ENCODE assay signal across 14 cellular contexts in genomic region chr3:151112731-151113130, GRCh38. TPM values are rescaled to one million over a fixed set of nuclear protein-coding genes. Genes with fewer than 3 reads are reported as not detected.
DNase-seq lines count a peak whose midpoint lies in the region; ATAC-seq and TF ChIP-seq lines count a peak whose summit lies in the region.
"Had no signal": no experiment of that assay in that cellular context is flagged by ENCODE, and none has a peak within 500 bp of the region (broad histone marks: within the 10 kb centered on the region; RNA-seq: fewer than 3 reads in every experiment).

No MANE protein-coding gene starts in this region.

- H3K9me3 ChIP-seq in endodermal cell (ENCODE audit: control insufficient read depth, low read length) (no peaks in the 10 kb centered on the region), breast epithelium (no peaks in the 10 kb centered on the region)

- no peak overlapping the region for H3K4me3 ChIP-seq in endodermal cell (ENCODE audit: low read length)
- no peak overlapping the region for H3K4me3 ChIP-seq in breast epithelium
- H3K4me3 ChIP-seq: GM23338 had no signal

- H3K4me1 ChIP-seq in endodermal cell (ENCODE audit: control insufficient read depth, insufficient read depth, low read length) (peaks cover 13% of the 10 kb centered on the region), breast epithelium (no peaks in the 10 kb centered on the region)

- H3K9ac ChIP-seq in endodermal cell (ENCODE audit: extremely low read depth, low read length, poor library complexity, severe bottlenecking) = no peak overlapping the region

- H3K4me3 Mint-ChIP-seq in endodermal cell (no peak overlapping the region), natural killer cell (no peak overlapping the region)
- H3K4me3 Mint-ChIP-seq: GM23338 had no signal

- H3K36me3 Mint-ChIP-seq in endodermal cell (ENCODE audit: low read depth) (peaks cover 2% of the 10 kb centered on the region), natural killer cell (no peaks in the 10 kb centered on the region)

- no peaks in the 10 kb centered on the region for H3K36me3 ChIP-seq in endodermal cell (ENCODE audit: control insufficient read depth, insufficient read depth, low read length)
- no peaks in the 10 kb centered on the region for H3K36me3 ChIP-seq in breast epithelium

- H3K27ac Mint-ChIP-seq in endodermal cell (peak overlapping the region; percentile 15), natural killer cell (no peak overlapping the region)
- H3K27ac Mint-ChIP-seq: CD8-positive, alpha-beta memory T cell; GM23338 had no signal

- DNase-seq in DMS53 (lab: John Stamatoyannopoulos, UW) (peak; percentile 50), DMS53 treated with DMSO at 0.1 percent for 48 hours (lab: John Stamatoyannopoulos, UW; ENCODE audit: unreplicated experiment) (no peak), NCI-H146 treated with DMSO at 0.1 percent for 48 hours (lab: John Stamatoyannopoulos, UW; ENCODE audit: unreplicated experiment) (peak; percentile 32), endodermal cell (no peak), natural killer cell (no peak), NCI-H2196 (lab: John Stamatoyannopoulos, UW; ENCODE audit: unreplicated experiment) (no peak), breast epithelium (ENCODE audit: low spot score in 2 of 2) (no peak)
- DNase-seq: CD8-positive, alpha-beta memory T cell; DMS79; H7; IMR-90 had no signal

- TF ChIP-seq POLR2A in breast epithelium (IDR thresholded peaks at IDR 0.05) = no peak

- H3K9me3 Mint-ChIP-seq in endodermal cell (no peaks in the 10 kb centered on the region), natural killer cell (no peaks in the 10 kb centered on the region)
- H3K9me3 Mint-ChIP-seq: CD8-positive, alpha-beta memory T cell; GM23338 had no signal

- WGBS in endodermal cell (ENCODE audit: insufficient coverage in 1 of 2, insufficient read length in 1 of 2), 2 experiments = 86 to 95% methylated on average over 1 to 3 of the region's 3 CpGs

- no peak for ATAC-seq in natural killer cell

- TF ChIP-seq CTCF in endodermal cell (conservative IDR thresholded peaks at IDR 0.05) = no peak
- TF ChIP-seq CTCF in natural killer cell (IDR thresholded peaks at IDR 0.05) = no peak
- TF ChIP-seq CTCF in breast epithelium (IDR thresholded peaks at IDR 0.05) = no peak

- intact Hi-C loops in natural killer cell (cut with micrococcal nuclease) = no loop called here
- intact Hi-C loops in breast epithelium (cut with DNase I; ENCODE audit: low total_unique reads) = no loop called here

- no peaks in the 10 kb centered on the region for H3K27me3 ChIP-seq in endodermal cell (ENCODE audit: control insufficient read depth, insufficient read depth, low read length, poor library complexity, severe bottlenecking)
- H3K27me3 ChIP-seq in breast epithelium = no peaks in the 10 kb centered on the region

- H3K4me1 Mint-ChIP-seq in endodermal cell = peaks cover 20% of the 10 kb centered on the region
- H3K4me1 Mint-ChIP-seq in natural killer cell = peaks cover 0 to 4% of the 10 kb centered on the region in 2 donors
- H3K4me1 Mint-ChIP-seq: CD8-positive, alpha-beta memory T cell had no signal

- H3K27ac ChIP-seq in endodermal cell (ENCODE audit: low read depth, low read length) = no peak overlapping the region
- H3K27ac ChIP-seq in breast epithelium = no peak overlapping the region
- H3K27ac ChIP-seq: 22Rv1 had no signal

- H3K27me3 Mint-ChIP-seq in endodermal cell (ENCODE audit: insufficient read depth) (no peaks in the 10 kb centered on the region), natural killer cell (ENCODE audit: low read depth in 2 of 2) (no peaks in the 10 kb centered on the region)

RNA-seq across cellular contexts. Expression of gene MED12L, which starts 27.3 kb away (rescaled TPM):
- 10 to 100 TPM; 15.5 to 28.9 TPM for total RNA-seq in endodermal cell
- 5.7 TPM for polyA plus RNA-seq in endodermal cell (2013, experiment 1 of 2)
- 8.1 TPM for polyA plus RNA-seq in endodermal cell (2013, experiment 2 of 2)
- total RNA-seq in natural killer cell = 1 to 10 TPM; 3.0 to 6.5 (median 3.0) TPM
- 1 to 10 TPM in 2 of 3 donors, under 1 TPM in 1; 0.48 to 1.6 (median 1.6) TPM for total RNA-seq in breast epithelium
- total RNA-seq: HT-29 had no signal

Comparison
In these comparisons a context has a peak if more than half of its experiments do, and no peak if none do; other contexts are left out.
1. DNase-seq: peak in DMS53 (single experiment) and NCI-H146 treated with DMSO at 0.1 percent for 48 hours (single experiment); none in DMS53 treated with DMSO at 0.1 percent for 48 hours (single experiment), endodermal cell (single experiment), natural killer cell (single experiment), NCI-H2196 (single experiment) and breast epithelium (0 of 2).